Comparison of ENCODE assay signal across 2 cellular contexts in the genomic region with DNA sequence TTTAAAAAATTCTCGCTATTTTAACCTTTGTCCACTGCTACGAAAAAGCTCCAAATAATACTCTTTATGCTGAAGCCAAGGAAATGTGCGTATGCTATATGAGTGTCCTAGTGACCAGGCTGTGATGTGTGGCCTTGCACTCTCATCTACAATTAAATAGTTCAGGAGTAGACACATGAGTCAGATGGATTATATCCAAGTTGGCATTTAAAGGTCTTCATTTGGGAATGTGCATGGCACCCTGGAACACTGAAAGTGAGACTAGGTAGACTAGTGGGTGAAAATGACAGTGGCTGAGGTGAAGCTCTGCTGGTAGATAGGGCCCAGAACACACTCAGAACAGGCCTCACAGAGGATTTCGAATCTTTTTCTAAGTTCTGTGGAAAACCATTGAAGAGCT.
TF ChIP-seq lines count a peak whose summit lies in the region.

No MANE protein-coding gene starts in this region.

TF ChIP-seq in liver, 16 proteins besides CTCF, POLR2A, EP300 and RAD21:
- TF ChIP-seq YY1 (IDR thresholded peaks at IDR 0.05) (peak; percentile 47), HNF4A (conservative IDR thresholded peaks at IDR 0.05) (peak in 1 of 2 donors; percentile 51), FOXA2 (IDR thresholded peaks at IDR 0.05) (no peak), RXRA (IDR thresholded peaks at IDR 0.05) (peak in 1 of 2 donors; percentile 27)

TF ChIP-seq in HepG2, 621 proteins besides CTCF, POLR2A, EP300 and RAD21:
- no peak for TF ChIP-seq PTBP1 (IDR thresholded peaks at IDR 0.05; ENCODE audit: low read depth, low read length, poor library complexity, severe bottlenecking)
